In the genomic region with DNA sequence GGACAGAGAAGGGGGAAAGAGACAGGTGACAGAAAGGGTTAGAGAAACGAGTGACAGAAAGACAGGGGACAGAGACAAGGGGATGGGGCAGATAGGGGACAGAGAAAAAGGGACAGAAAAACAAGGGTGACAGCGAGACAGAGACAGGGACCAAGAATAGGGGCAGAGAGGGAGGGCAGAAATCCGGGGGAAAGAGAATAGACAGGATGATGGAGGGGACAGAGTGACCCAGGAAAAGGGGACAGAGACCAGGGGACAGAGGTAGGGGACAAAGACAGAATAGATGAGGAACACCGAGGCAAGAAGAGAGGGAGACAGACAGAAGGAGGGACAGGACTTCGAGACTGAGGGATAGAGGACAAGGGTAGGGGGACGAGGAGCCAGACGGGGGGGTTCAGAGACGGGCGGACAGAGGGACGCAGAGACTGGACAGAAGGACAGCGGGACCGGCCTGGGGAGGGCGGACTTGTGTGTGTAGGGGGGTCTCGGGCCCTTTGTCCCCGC, we compare ENCODE assay signal across 8 cellular contexts. TPM values are rescaled to one million over a fixed set of nuclear protein-coding genes. Genes with fewer than 3 reads are reported as not detected.
DNase-seq lines count a peak whose midpoint lies in the region; ATAC-seq, FAIRE-seq and TF ChIP-seq lines count a peak whose summit lies in the region.

No MANE protein-coding gene starts in this region.

- TF ChIP-seq EP300 in K562 (IDR thresholded peaks at IDR 0.05; ENCODE audit: low read length) = no peak

- no peak for TF ChIP-seq RAD21 in K562 (CRISPR knock-in tag; conservative IDR thresholded peaks at IDR 0.05 in 1 of 2, IDR thresholded peaks at IDR 0.05 in 1 of 2)

- H3K4me3 Mint-ChIP-seq in activated T-cell treated with anti-CD3 and anti-CD28 coated beads, Interleukin-2, amount 50 U/mL, for 4 hours = peak overlapping the region; percentile 76

- CTCF ChIA-PET in K562 (lab: Yijun Ruan, JAX; ENCODE audit: low intra/inter-chr PET ratio) = no interaction called here

- no peaks in the 10 kb centered on the region for H3K9me3 Mint-ChIP-seq in activated T-cell treated with anti-CD3 and anti-CD28 coated beads, Interleukin-2, amount 50 U/mL, for 4 hours

- peaks cover 39% of the 10 kb centered on the region for H3K27me3 Mint-ChIP-seq in activated T-cell treated with anti-CD3 and anti-CD28 coated beads, Interleukin-2, amount 50 U/mL, for 4 hours (ENCODE audit: low read depth)

- H3K4me1 ChIP-seq in K562 (replicated peaks in 1 of 2; ENCODE audit: control insufficient read depth in 2 of 2, insufficient read depth in 2 of 2, low read length in 2 of 2) (peaks cover 18 to 34% of the 10 kb centered on the region in 2 experiments; a peak in 4 of 5 replicates), lower lobe of right lung (peaks cover 8% of the 10 kb centered on the region), tibial artery (peaks cover 0 to 16% (median 11%) of the 10 kb centered on the region in 4 donors)

- TF ChIP-seq POLR2A in K562 (conservative IDR thresholded peaks at IDR 0.05) = no peak

- no peak for DNase-seq in activated T-cell treated with anti-CD3 and anti-CD28 coated beads, Interleukin-2, amount 50 U/mL, for 4 hours
- DNase-seq in activated T-cell treated with anti-CD3 and anti-CD28 coated beads, Interleukin-2, amount 50 U/mL, for 48 hours = no peak
- no peak for DNase-seq in K562 (ENCODE audit: extremely low read depth in 1 of 4, low spot score in 3 of 4)
- DNase-seq in lower lobe of right lung = no peak
- no peak for DNase-seq in tibial artery
- DNase-seq in DMS 273 (lab: John Stamatoyannopoulos, UW; ENCODE audit: unreplicated experiment) = no peak
- no peak for DNase-seq in NCI-H748 (lab: John Stamatoyannopoulos, UW; ENCODE audit: unreplicated experiment)

- H3K4me2 ChIP-seq in K562 (ENCODE audit: insufficient read depth, low read length) = peak overlapping the region; percentile 66

- no peak overlapping the region for H3K27ac ChIP-seq in K562 (ENCODE audit: extremely low read depth, low read depth, low read length)
- H3K27ac ChIP-seq in lower lobe of right lung = no peak overlapping the region
- H3K27ac ChIP-seq in tibial artery = no peak overlapping the region

- no peak for TF ChIP-seq CTCF in K562 (IDR thresholded peaks at IDR 0.05 in 2 of 3, conservative IDR thresholded peaks at IDR 0.05 in 1 of 3; ENCODE audit: insufficient read depth in 2 of 3, low read depth in 1 of 3, low read length in 3 of 3)
- TF ChIP-seq CTCF in lower lobe of right lung (IDR thresholded peaks at IDR 0.05) = no peak
- no peak for TF ChIP-seq CTCF in tibial artery (IDR thresholded peaks at IDR 0.05)

- BruUV-seq in K562 (replicated peaks; lab: Mats Ljungman, UMichigan) = no TSS peak

- no peaks in the 10 kb centered on the region for H3K9me3 ChIP-seq in K562 (replicated peaks; ENCODE audit: control insufficient read depth, insufficient read depth, low read depth, low read length)
- no peaks in the 10 kb centered on the region for H3K9me3 ChIP-seq in lower lobe of right lung
- H3K9me3 ChIP-seq in tibial artery = no peaks in the 10 kb centered on the region

- peak overlapping the region; percentile 55 for H2AFZ ChIP-seq in K562 (ENCODE audit: low read depth, low read length)

- ATAC-seq in activated T-cell treated with anti-CD3 and anti-CD28 coated beads, Interleukin-2, amount 50 U/mL, for 4 hours = no peak
- ATAC-seq in K562 = no peak
- ATAC-seq in lower lobe of right lung = no peak
- ATAC-seq in GM21619 (IDR thresholded peaks at IDR 0.05; ENCODE audit: unreplicated experiment) = no peak

- intact Hi-C loops in K562 (cut with micrococcal nuclease) (no loop called here), lower lobe of right lung (cut with DNase I) (no loop called here), tibial artery (cut with DNase I; ENCODE audit: low total_unique reads) (no loop called here)

- no peaks in the 10 kb centered on the region for H3K9me1 ChIP-seq in K562 (ENCODE audit: control insufficient read depth, insufficient read depth, low read length)

- peaks cover 10% of the 10 kb centered on the region for H3K4me1 Mint-ChIP-seq in activated T-cell treated with anti-CD3 and anti-CD28 coated beads, Interleukin-2, amount 50 U/mL, for 4 hours (ENCODE audit: low read depth)

- POLR2A ChIA-PET in K562 (lab: Yijun Ruan, JAX) = no interaction called here

- H3K36me3 Mint-ChIP-seq in activated T-cell treated with anti-CD3 and anti-CD28 coated beads, Interleukin-2, amount 50 U/mL, for 4 hours (ENCODE audit: insufficient read depth) = no peaks in the 10 kb centered on the region

- FAIRE-seq in K562 (lab: Jason Lieb, UNC) = no peak

- H3K27me3 ChIP-seq in K562 (ENCODE audit: control insufficient read depth in 2 of 2, insufficient read depth in 2 of 2, low read length in 2 of 2) (peaks cover 9% of the 10 kb centered on the region in 2 experiments), lower lobe of right lung (ENCODE audit: low read depth) (peaks cover 8% of the 10 kb centered on the region), tibial artery (peaks cover 0 to 66% of the 10 kb centered on the region in 2 donors)

- peak overlapping the region in 1 of 2 experiments; percentile 90; a peak in 2 of 4 replicates for H3K9ac ChIP-seq in K562 (ENCODE audit: insufficient read depth in 1 of 2, low read depth in 2 of 2, low read length in 2 of 2)

- in situ Hi-C loops in K562 (cut with MboI) = no loop called here

- peak overlapping the region; percentile 44 for H3K4me3 ChIP-seq in K562
- peak overlapping the region; percentile 37 for H3K4me3 ChIP-seq in lower lobe of right lung
- peak overlapping the region; percentile 20 to 36 for H3K4me3 ChIP-seq in tibial artery

- no peaks in the 10 kb centered on the region for H4K20me1 ChIP-seq in K562 (replicated peaks; ENCODE audit: control insufficient read depth, insufficient read depth, low read length)

- H3K36me3 ChIP-seq in K562 (ENCODE audit: control insufficient read depth, insufficient read depth, low read length) = no peaks in the 10 kb centered on the region
- no peaks in the 10 kb centered on the region for H3K36me3 ChIP-seq in lower lobe of right lung
- H3K36me3 ChIP-seq in tibial artery = no peaks in the 10 kb centered on the region

- WGBS in K562 (ENCODE audit: insufficient coverage, low coverage, missing lambda C conversion rate) = 7% methylated on average over 12 of the region's 15 CpGs

- H3K79me2 ChIP-seq in K562 (ENCODE audit: control insufficient read depth, insufficient read depth, low read length) = no peaks in the 10 kb centered on the region

RNA-seq across cellular contexts. Expression of a gene that starts 0.6 kb away (rescaled TPM):
- under 1 TPM; 0.40 to 0.63 (median 0.42) TPM for total RNA-seq in activated T-cell treated with anti-CD3 and anti-CD28 coated beads, Interleukin-2, amount 50 U/mL, for 4 hours
- 2.0 and 2.5 TPM in 2 replicates for total RNA-seq in K562 (2011; cell fraction: chromatin; rRNA removed; ENCODE audit: low replicate concordance)
- 2.6 and 7.0 TPM in 2 replicates for total RNA-seq in K562 (2011; cell fraction: nucleolus; rRNA removed)
- total RNA-seq in K562 (2011; cell fraction: nucleoplasm; rRNA removed) = 0.99 and 4.5 TPM in 2 replicates
- total RNA-seq in K562 (2014; rRNA removed) = 1.8 and 2.5 TPM in 2 replicates
- total RNA-seq in K562 (2014; rRNA removed; fragmentation: Illumina TruSeq; extraction: Trizol) = 0.61 and 0.87 TPM in 2 replicates
- 0.72 and 1.2 TPM in 2 replicates for total RNA-seq in K562 (2015; rRNA removed; fragmentation: Illumina TruSeq; extraction: Trizol)
- total RNA-seq in K562 (2021) = 1.9 and 2.3 TPM in 2 replicates
- 1.4 and 2.1 TPM in 2 replicates for polyA plus RNA-seq in K562 (2011; rRNA removed)
- polyA plus RNA-seq in K562 (2011; cell fraction: cytosol; rRNA removed) = 1.9 and 3.5 TPM in 2 replicates
- 1.1 and 2.4 TPM in 2 replicates for polyA plus RNA-seq in K562 (2011; cell fraction: nucleus; rRNA removed)
- 2.1 and 2.5 TPM in 2 replicates for polyA plus RNA-seq in K562 (2012)
- polyA plus RNA-seq in K562 (2014; fragmentation: Illumina TruSeq; extraction: Trizol) = 1.3 and 2.2 TPM in 2 replicates
- under 1 TPM; 0.03 to 0.13 TPM for polyA plus RNA-seq in K562 (2014; fragmentation: Nextera tagmentation; extraction: Ambion mirVana)
- polyA plus RNA-seq in K562 (2014; rRNA removed) = 1.7 and 4.6 TPM in 2 replicates
- 0.30 and 0.32 TPM in 2 replicates for polyA minus RNA-seq in K562 (2011; rRNA and poly(A)+ RNA removed)
- 0.86 and 1.5 TPM in 2 replicates for polyA minus RNA-seq in K562 (2011; cell fraction: cytosol; rRNA and poly(A)+ RNA removed)
- 0.54 and 0.89 TPM in 2 replicates for polyA minus RNA-seq in K562 (2011; cell fraction: nucleus; rRNA and poly(A)+ RNA removed)
- 8.1 TPM for total RNA-seq in lower lobe of right lung

RNA-seq across cellular contexts. Expression of a gene that starts 19.6 kb away (rescaled TPM):
- total RNA-seq in activated T-cell treated with anti-CD3 and anti-CD28 coated beads, Interleukin-2, amount 50 U/mL, for 4 hours = 10 to 100 TPM; 20.6 to 27.6 (median 25.5) TPM
- total RNA-seq in K562 (2011; cell fraction: chromatin; rRNA removed; ENCODE audit: low replicate concordance) = 6.3 and 13.9 TPM in 2 replicates
- total RNA-seq in K562 (2011; cell fraction: nucleolus; rRNA removed) = 8.6 and 12.7 TPM in 2 replicates
- 10.1 and 10.3 TPM in 2 replicates for total RNA-seq in K562 (2011; cell fraction: nucleoplasm; rRNA removed)
- total RNA-seq in K562 (2014; rRNA removed) (85.7 and 86.9 TPM in 2 replicates), K562 (2014; rRNA removed; fragmentation: Illumina TruSeq; extraction: Trizol) (8.4 and 8.8 TPM in 2 replicates), K562 (2015; rRNA removed; fragmentation: Illumina TruSeq; extraction: Trizol) (27.5 and 30.4 TPM in 2 replicates), K562 (2021) (42.2 and 49.2 TPM in 2 replicates), lower lobe of right lung (29.6 TPM)
- polyA plus RNA-seq in K562 (2011; rRNA removed) (14.9 and 15.9 TPM in 2 replicates), K562 (2014; fragmentation: Illumina TruSeq; extraction: Trizol) (14.9 and 19.1 TPM in 2 replicates), K562 (2014; fragmentation: Nextera tagmentation; extraction: Ambion mirVana) (under 1 TPM; 0.15 to 0.23 TPM), K562 (2014; rRNA removed) (68.7 and 75.7 TPM in 2 replicates)
- 17.8 and 32.7 TPM in 2 replicates for polyA plus RNA-seq in K562 (2011; cell fraction: cytosol; rRNA removed)
- 14.2 and 15.7 TPM in 2 replicates for polyA plus RNA-seq in K562 (2011; cell fraction: nucleus; rRNA removed)
- polyA plus RNA-seq in K562 (2012) = 41.0 and 43.7 TPM in 2 replicates
- 2.5 and 3.4 TPM in 2 replicates for polyA minus RNA-seq in K562 (2011; rRNA and poly(A)+ RNA removed)
- polyA minus RNA-seq in K562 (2011; cell fraction: cytosol; rRNA and poly(A)+ RNA removed) = 4.3 and 6.7 TPM in 2 replicates
- 4.3 and 6.9 TPM in 2 replicates for polyA minus RNA-seq in K562 (2011; cell fraction: nucleus; rRNA and poly(A)+ RNA removed)

RNA-seq across cellular contexts. Expression of a gene that starts 27.2 kb away (rescaled TPM):
- total RNA-seq in activated T-cell treated with anti-CD3 and anti-CD28 coated beads, Interleukin-2, amount 50 U/mL, for 4 hours = under 1 TPM; 0.25 to 0.87 (median 0.30) TPM
- total RNA-seq in K562 (2011; cell fraction: chromatin; rRNA removed; ENCODE audit: low replicate concordance) = 1.0 and 1.2 TPM in 2 replicates
- 0.33 TPM in 1 of 2 replicates, not detected in the other for total RNA-seq in K562 (2011; cell fraction: nucleolus; rRNA removed)
- total RNA-seq in K562 (2011; cell fraction: nucleoplasm; rRNA removed) = 0.23 and 0.29 TPM in 2 replicates
- total RNA-seq in K562 (2014; rRNA removed) (0.08 and 0.09 TPM in 2 replicates), K562 (2014; rRNA removed; fragmentation: Illumina TruSeq; extraction: Trizol) (0.13 and 0.25 TPM in 2 replicates), K562 (2015; rRNA removed; fragmentation: Illumina TruSeq; extraction: Trizol) (0.08 and 0.18 TPM in 2 replicates), K562 (2021) (0.11 and 0.18 TPM in 2 replicates), lower lobe of right lung (0.24 TPM)
- polyA plus RNA-seq in K562 (2011; rRNA removed) (0.10 and 0.18 TPM in 2 replicates), K562 (2014; fragmentation: Illumina TruSeq; extraction: Trizol) (0.43 and 0.45 TPM in 2 replicates), K562 (2014; fragmentation: Nextera tagmentation; extraction: Ambion mirVana) (not detected), K562 (2014; rRNA removed) (0.25 and 0.36 TPM in 2 replicates)
- 0.01 and 0.03 TPM in 2 replicates for polyA plus RNA-seq in K562 (2011; cell fraction: cytosol; rRNA removed)
- 0.29 and 0.67 TPM in 2 replicates for polyA plus RNA-seq in K562 (2011; cell fraction: nucleus; rRNA removed)
- 0.26 and 0.37 TPM in 2 replicates for polyA plus RNA-seq in K562 (2012)
- polyA minus RNA-seq in K562 (2011; rRNA and poly(A)+ RNA removed) = 0.12 TPM in 1 of 2 replicates, not detected in the other
- polyA minus RNA-seq in K562 (2011; cell fraction: cytosol; rRNA and poly(A)+ RNA removed) = not detected in 2 replicates
- polyA minus RNA-seq in K562 (2011; cell fraction: nucleus; rRNA and poly(A)+ RNA removed) = 0.22 TPM in 1 of 2 replicates, not detected in the other

RNA-seq across cellular contexts. Expression of a gene that starts 30.9 kb away (rescaled TPM):
- total RNA-seq in activated T-cell treated with anti-CD3 and anti-CD28 coated beads, Interleukin-2, amount 50 U/mL, for 4 hours = 1 to 10 TPM; 3.3 to 5.2 (median 4.7) TPM
- total RNA-seq in K562 (2011; cell fraction: chromatin; rRNA removed; ENCODE audit: low replicate concordance) = 40.8 and 45.7 TPM in 2 replicates
- total RNA-seq in K562 (2011; cell fraction: nucleolus; rRNA removed) = 32.8 and 41.9 TPM in 2 replicates
- total RNA-seq in K562 (2011; cell fraction: nucleoplasm; rRNA removed) = 31.3 and 41.4 TPM in 2 replicates
- total RNA-seq in K562 (2014; rRNA removed) (13.1 and 15.6 TPM in 2 replicates), K562 (2014; rRNA removed; fragmentation: Illumina TruSeq; extraction: Trizol) (6.9 and 8.1 TPM in 2 replicates), K562 (2015; rRNA removed; fragmentation: Illumina TruSeq; extraction: Trizol) (10.8 and 12.4 TPM in 2 replicates), K562 (2021) (10.8 and 12.9 TPM in 2 replicates), lower lobe of right lung (96.2 TPM)
- polyA plus RNA-seq in K562 (2011; rRNA removed) (8.4 and 17.5 TPM in 2 replicates), K562 (2014; fragmentation: Illumina TruSeq; extraction: Trizol) (13.6 and 14.4 TPM in 2 replicates), K562 (2014; fragmentation: Nextera tagmentation; extraction: Ambion mirVana) (10 to 100 TPM in 1 of 2 experiments, 1 to 10 TPM in 1; 7.0 to 10.9 TPM), K562 (2014; rRNA removed) (14.3 and 16.2 TPM in 2 replicates)
- 15.3 and 17.9 TPM in 2 replicates for polyA plus RNA-seq in K562 (2011; cell fraction: cytosol; rRNA removed)
- 30.9 and 37.0 TPM in 2 replicates for polyA plus RNA-seq in K562 (2011; cell fraction: nucleus; rRNA removed)
- polyA plus RNA-seq in K562 (2012) = 14.7 and 23.9 TPM in 2 replicates
- polyA minus RNA-seq in K562 (2011; rRNA and poly(A)+ RNA removed) = 10.0 and 14.3 TPM in 2 replicates
- polyA minus RNA-seq in K562 (2011; cell fraction: cytosol; rRNA and poly(A)+ RNA removed) = 6.2 and 8.2 TPM in 2 replicates
- polyA minus RNA-seq in K562 (2011; cell fraction: nucleus; rRNA and poly(A)+ RNA removed) = 6.2 and 11.0 TPM in 2 replicates

RNA-seq across cellular contexts. Expression of a gene that starts 42.6 kb away (rescaled TPM):
- total RNA-seq in activated T-cell treated with anti-CD3 and anti-CD28 coated beads, Interleukin-2, amount 50 U/mL, for 4 hours = 10 to 100 TPM; 16.6 to 22.3 (median 18.5) TPM
- 16.8 and 39.5 TPM in 2 replicates for total RNA-seq in K562 (2011; cell fraction: chromatin; rRNA removed; ENCODE audit: low replicate concordance)
- total RNA-seq in K562 (2011; cell fraction: nucleolus; rRNA removed) = 33.8 and 38.9 TPM in 2 replicates
- total RNA-seq in K562 (2011; cell fraction: nucleoplasm; rRNA removed) = 35.0 and 41.2 TPM in 2 replicates
- total RNA-seq in K562 (2014; rRNA removed) = 7.1 and 16.2 TPM in 2 replicates
- 5.6 and 6.8 TPM in 2 replicates for total RNA-seq in K562 (2014; rRNA removed; fragmentation: Illumina TruSeq; extraction: Trizol)
- total RNA-seq in K562 (2015; rRNA removed; fragmentation: Illumina TruSeq; extraction: Trizol) = 8.8 and 9.9 TPM in 2 replicates
- 14.2 and 18.2 TPM in 2 replicates for total RNA-seq in K562 (2021)
- 7.3 and 9.7 TPM in 2 replicates for polyA plus RNA-seq in K562 (2011; rRNA removed)
- polyA plus RNA-seq in K562 (2011; cell fraction: cytosol; rRNA removed) = 14.2 and 34.8 TPM in 2 replicates
- 10.6 and 13.3 TPM in 2 replicates for polyA plus RNA-seq in K562 (2011; cell fraction: nucleus; rRNA removed)
- polyA plus RNA-seq in K562 (2012) = 12.8 and 12.9 TPM in 2 replicates
- polyA plus RNA-seq in K562 (2014; fragmentation: Illumina TruSeq; extraction: Trizol) = 12.5 and 12.7 TPM in 2 replicates
- polyA plus RNA-seq in K562 (2014; fragmentation: Nextera tagmentation; extraction: Ambion mirVana) = 10 to 100 TPM; 12.2 to 18.2 TPM
- 12.8 and 17.4 TPM in 2 replicates for polyA plus RNA-seq in K562 (2014; rRNA removed)
- polyA minus RNA-seq in K562 (2011; rRNA and poly(A)+ RNA removed) = 6.4 and 8.1 TPM in 2 replicates
- polyA minus RNA-seq in K562 (2011; cell fraction: cytosol; rRNA and poly(A)+ RNA removed) = 5.5 and 6.7 TPM in 2 replicates
- polyA minus RNA-seq in K562 (2011; cell fraction: nucleus; rRNA and poly(A)+ RNA removed) = 12.8 and 16.1 TPM in 2 replicates
- 14.2 TPM for total RNA-seq in lower lobe of right lung
